ENCODE assay signal across 29 cellular contexts in genomic region chr5:164651544-164651943, GRCh38.
A peak's percentile ranks its signal among the peaks of the same experiment; 100 is the strongest.
DNase-seq lines count a peak whose midpoint lies in the region; ATAC-seq and TF ChIP-seq lines count a peak whose summit lies in the region.
"Had no signal": no experiment of that assay in that cellular context is flagged by ENCODE, and none has a peak within 500 bp of the region (broad histone marks: within the 10 kb centered on the region; RNA-seq: fewer than 3 reads in every experiment).

No MANE protein-coding gene starts in this region.

- TF ChIP-seq CTCF in GM12865 (IDR thresholded peaks at IDR 0.05; ENCODE audit: insufficient read depth, low read depth, low read length, missing control alignments) (no peak), GM10266 (IDR thresholded peaks at IDR 0.05; ENCODE audit: control insufficient read depth, insufficient read depth, low read depth, missing control alignments) (no peak)

- H3K4me3 ChIP-seq in GM12865 (ENCODE audit: low read depth, low read length): no peak overlapping the region; the same call in 1 of the 2 replicates
- H3K4me3 ChIP-seq: ascending aorta, gastroesophageal sphincter, HAP-1, skin epidermis, upper lobe of left lung had no signal

- intact Hi-C loops in activated T-helper 1 cell treated with anti-CD3 and anti-CD28 coated beads, Interleukin-12 subunit alpha, Interleukin-12 subunit beta, Interleukin-2, Interleukin-4 antibody, amounts not matched to agents 30 ng/mL and 10 ng/mL and 1 ng/mL, durations not matched to agents 14 hours and 24 hours and 36 hours (cut with micrococcal nuclease): no loop called here

- H3K4me3 Mint-ChIP-seq in activated T-helper 1 cell treated with anti-CD3 and anti-CD28 coated beads, Interleukin-12 subunit alpha, Interleukin-12 subunit beta, Interleukin-2, Interleukin-4 antibody, amounts not matched to agents 30 ng/mL and 10 ng/mL and 1 ng/mL, durations not matched to agents 14 hours and 24 hours and 36 hours: no peak overlapping the region
- H3K4me3 Mint-ChIP-seq: activated B cell treated with CpG ODN at 0.5 μM for 24 hours; activated T-helper 17 cell treated with anti-CD3 and anti-CD28 coated beads, Interleukin-2, amount 50 U/mL, for 72 hours; dendritic cell treated with granulocyte-macrophage colony-stimulating factor and Interleukin-4, amounts not matched to agents 40 ng/mL and 50 ng/mL, for 4 days; naive B cell had no signal

- peak; percentile 40 for DNase-seq in GM12865 (ENCODE audit: low read depth)
- no peak for DNase-seq in GM10266 (ENCODE audit: extremely low spot score)
- DNase-seq in T-helper 9 cell: no peak
- no peak for DNase-seq in NCI-H1417 (lab: John Stamatoyannopoulos, UW)
- DNase-seq in activated T-helper 1 cell treated with anti-CD3 and anti-CD28 coated beads, Interleukin-12 subunit alpha, Interleukin-12 subunit beta, Interleukin-2, Interleukin-4 antibody, amounts not matched to agents 30 ng/mL and 10 ng/mL and 1 ng/mL, durations not matched to agents 14 hours and 24 hours and 36 hours (ENCODE audit: low spot score): no peak
- DNase-seq: activated B cell treated with CpG ODN at 0.5 μM for 24 hours; activated CD4-positive, alpha-beta T cell treated with anti-CD3 and anti-CD28 coated beads, Interleukin-2, amount 50 U/mL, for 4 hours; activated CD8-positive, alpha-beta memory T cell treated with anti-CD3 and anti-CD28 coated beads, Interleukin-2, amount 50 U/mL, for 4 hours; CD8-positive, alpha-beta memory T cell; central memory CD4-positive, alpha-beta T cell; DMS153; hypothalamus; naive B cell; NCI-H1105 treated with DMSO at 0.1 percent for 48 hours; NCI-H2081 treated with DMSO at 0.1 percent for 48 hours; NCI-H446; nucleus accumbens; upper lobe of left lung had no signal

- no peaks in the 10 kb centered on the region for H3K27me3 Mint-ChIP-seq in activated T-helper 1 cell treated with anti-CD3 and anti-CD28 coated beads, Interleukin-12 subunit alpha, Interleukin-12 subunit beta, Interleukin-2, Interleukin-4 antibody, amounts not matched to agents 30 ng/mL and 10 ng/mL and 1 ng/mL, durations not matched to agents 14 hours and 24 hours and 36 hours (ENCODE audit: insufficient read depth)
- H3K27me3 Mint-ChIP-seq: activated B cell treated with CpG ODN at 0.5 μM for 24 hours; activated T-helper 17 cell treated with anti-CD3 and anti-CD28 coated beads, Interleukin-2, amount 50 U/mL, for 72 hours; CD8-positive, alpha-beta memory T cell; dendritic cell treated with granulocyte-macrophage colony-stimulating factor and Interleukin-4, amounts not matched to agents 40 ng/mL and 50 ng/mL, for 4 days; naive B cell had no signal

- no peak overlapping the region for H3K27ac Mint-ChIP-seq in activated T-helper 1 cell treated with anti-CD3 and anti-CD28 coated beads, Interleukin-12 subunit alpha, Interleukin-12 subunit beta, Interleukin-2, Interleukin-4 antibody, amounts not matched to agents 30 ng/mL and 10 ng/mL and 1 ng/mL, durations not matched to agents 14 hours and 24 hours and 36 hours
- H3K27ac Mint-ChIP-seq: activated B cell treated with CpG ODN at 0.5 μM for 24 hours; activated naive CD4-positive, alpha-beta T cell treated with anti-CD3 and anti-CD28 coated beads, Interleukin-2, amount 50 U/mL, for 72 hours; activated T-helper 17 cell treated with anti-CD3 and anti-CD28 coated beads, Interleukin-2, amount 50 U/mL, for 72 hours; CD8-positive, alpha-beta memory T cell; naive B cell had no signal

- peaks cover 3% of the 10 kb centered on the region for H3K9me3 Mint-ChIP-seq in activated T-helper 1 cell treated with anti-CD3 and anti-CD28 coated beads, Interleukin-12 subunit alpha, Interleukin-12 subunit beta, Interleukin-2, Interleukin-4 antibody, amounts not matched to agents 30 ng/mL and 10 ng/mL and 1 ng/mL, durations not matched to agents 14 hours and 24 hours and 36 hours
- H3K9me3 Mint-ChIP-seq: activated B cell treated with CpG ODN at 0.5 μM for 24 hours had no signal

- no peaks in the 10 kb centered on the region for H3K4me1 Mint-ChIP-seq in activated T-helper 1 cell treated with anti-CD3 and anti-CD28 coated beads, Interleukin-12 subunit alpha, Interleukin-12 subunit beta, Interleukin-2, Interleukin-4 antibody, amounts not matched to agents 30 ng/mL and 10 ng/mL and 1 ng/mL, durations not matched to agents 14 hours and 24 hours and 36 hours (ENCODE audit: low read depth)
- H3K4me1 Mint-ChIP-seq: activated B cell treated with CpG ODN at 0.5 μM for 24 hours; activated T-helper 17 cell treated with anti-CD3 and anti-CD28 coated beads, Interleukin-2, amount 50 U/mL, for 72 hours; CD8-positive, alpha-beta memory T cell; naive B cell had no signal

- H3K36me3 Mint-ChIP-seq in activated T-helper 1 cell treated with anti-CD3 and anti-CD28 coated beads, Interleukin-12 subunit alpha, Interleukin-12 subunit beta, Interleukin-2, Interleukin-4 antibody, amounts not matched to agents 30 ng/mL and 10 ng/mL and 1 ng/mL, durations not matched to agents 14 hours and 24 hours and 36 hours (ENCODE audit: low read depth): no peaks in the 10 kb centered on the region
- H3K36me3 Mint-ChIP-seq: activated naive CD4-positive, alpha-beta T cell treated with anti-CD3 and anti-CD28 coated beads, Interleukin-2, amount 50 U/mL, for 72 hours; CD8-positive, alpha-beta memory T cell; naive B cell had no signal

- ATAC-seq in GM19452 (IDR thresholded peaks at IDR 0.05; ENCODE audit: unreplicated experiment) (peak; percentile 64), HG02623 (IDR thresholded peaks at IDR 0.05; ENCODE audit: unreplicated experiment) (peak; percentile 42), HG03520 (IDR thresholded peaks at IDR 0.05; ENCODE audit: unreplicated experiment) (peak; percentile 73)
- ATAC-seq: activated naive CD4-positive, alpha-beta T cell treated with anti-CD3 and anti-CD28 coated beads, Interleukin-2, amount 50 U/mL, for 72 hours; activated T-helper 17 cell treated with anti-CD3 and anti-CD28 coated beads, Interleukin-2, amount 50 U/mL, for 72 hours; gastroesophageal sphincter; left lobe of liver had no signal
